ENCODE assay signal across 11 cellular contexts in the genomic region with DNA sequence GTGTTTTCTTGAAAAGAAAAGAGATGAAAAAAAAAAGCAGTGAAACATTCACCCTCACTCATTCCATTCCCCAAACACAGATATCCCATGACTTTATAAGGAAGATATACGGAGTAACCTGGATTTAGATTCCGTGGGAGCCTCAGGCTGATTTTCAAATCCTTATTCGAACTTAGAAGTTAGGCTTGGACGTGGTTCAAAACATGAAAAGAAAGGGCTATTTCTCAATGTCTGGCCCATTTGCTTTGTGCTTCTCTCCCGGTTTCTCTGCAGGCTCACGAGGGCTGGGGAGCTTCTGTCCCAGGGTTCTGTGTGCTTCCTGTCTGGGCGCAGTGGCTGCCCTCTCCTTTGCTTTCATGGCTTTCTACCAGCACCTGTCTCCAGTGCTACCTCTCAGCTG. TPM values are rescaled to one million over a fixed set of nuclear protein-coding genes. Genes with fewer than 3 reads are reported as not detected.
DNase-seq lines count a peak whose midpoint lies in the region; ATAC-seq and TF ChIP-seq lines count a peak whose summit lies in the region.
"Had no signal": no experiment of that assay in that cellular context is flagged by ENCODE, and none has a peak within 500 bp of the region (broad histone marks: within the 10 kb centered on the region; RNA-seq: fewer than 3 reads in every experiment).

No MANE protein-coding gene starts in this region.

- H3K27me3 Mint-ChIP-seq in nephron progenitor cell (ENCODE audit: low read depth, poor library complexity): peaks cover 3% of the 10 kb centered on the region

- no peaks in the 10 kb centered on the region for H3K36me3 ChIP-seq in urinary bladder (ENCODE audit: insufficient read depth)

- 21% methylated on average over 7 of the region's 7 CpGs for WGBS in urinary bladder

- H3K4me1 ChIP-seq in urinary bladder (ENCODE audit: insufficient read depth): peaks cover 4% of the 10 kb centered on the region

- DNase-seq in amniotic epithelial cell (ENCODE audit: low read depth) (peak; percentile 64), fibroblast of pulmonary artery (ENCODE audit: low read depth) (peak; percentile 77), nephron progenitor cell (no peak), NCI-H446 (lab: John Stamatoyannopoulos, UW) (no peak)
- DNase-seq: HCEC 1CT, immature natural killer cell, NCI-H1436 had no signal

- ATAC-seq in GM19023 (IDR thresholded peaks at IDR 0.05; ENCODE audit: unreplicated experiment) (no peak), GM18907 (IDR thresholded peaks at IDR 0.05; ENCODE audit: unreplicated experiment) (no peak)

- TF ChIP-seq CTCF in fibroblast of pulmonary artery (IDR thresholded peaks at IDR 0.05; ENCODE audit: low read length, missing control alignments) (no peak), nephron progenitor cell (IDR thresholded peaks at IDR 0.05) (no peak)

- H3K4me1 Mint-ChIP-seq in nephron progenitor cell: peaks cover 82% of the 10 kb centered on the region

- H3K36me3 Mint-ChIP-seq in nephron progenitor cell (ENCODE audit: low read depth): peaks cover 4% of the 10 kb centered on the region
- H3K36me3 Mint-ChIP-seq: immature natural killer cell had no signal

- no peak overlapping the region for H3K4me3 Mint-ChIP-seq in nephron progenitor cell
- H3K4me3 Mint-ChIP-seq: immature natural killer cell had no signal

- H3K9me3 Mint-ChIP-seq in nephron progenitor cell: no peaks in the 10 kb centered on the region
- H3K9me3 Mint-ChIP-seq: immature natural killer cell had no signal

- H3K27ac ChIP-seq in urinary bladder (ENCODE audit: low read depth): peak overlapping the region; percentile 48
- H3K27ac ChIP-seq: HL-60 had no signal

- H3K4me3 ChIP-seq in fibroblast of pulmonary artery (replicated peaks; ENCODE audit: low read depth, low read length) (no peak overlapping the region), urinary bladder (ENCODE audit: low read depth, low read length) (no peak overlapping the region)

- H3K27ac Mint-ChIP-seq in nephron progenitor cell: peak overlapping the region; percentile 97
- H3K27ac Mint-ChIP-seq: immature natural killer cell had no signal

RNA-seq across cellular contexts. Expression of a gene that starts 33.9 kb away (rescaled TPM):
- total RNA-seq in urinary bladder: 14.9 TPM
- 57.1 TPM for polyA plus RNA-seq in urinary bladder

Comparison
In these comparisons a context has a peak if more than half of its experiments do, and no peak if none do; other contexts are left out.
1. DNase-seq: peak in amniotic epithelial cell (single experiment) and fibroblast of pulmonary artery (single experiment); none in nephron progenitor cell (single experiment) and NCI-H446 (0 of 2).